ENCODE assay signal across 10 cellular contexts in genomic region chr10:7492660-7493046, GRCh38.
DNase-seq lines count a peak whose midpoint lies in the region; ATAC-seq lines count a peak whose summit lies in the region.
"Had no signal": no experiment of that assay in that cellular context is flagged by ENCODE, and none has a peak within 500 bp of the region (broad histone marks: within the 10 kb centered on the region; RNA-seq: fewer than 3 reads in every experiment).

No MANE protein-coding gene starts in this region.

- H3K9me3 Mint-ChIP-seq in activated CD8-positive, alpha-beta memory T cell treated with anti-CD3 and anti-CD28 coated beads, Interleukin-2, amount 10 ng/mL, durations not matched to agents 7 days and 5 days (ENCODE audit: low read depth) = no peaks in the 10 kb centered on the region
- no peaks in the 10 kb centered on the region for H3K9me3 Mint-ChIP-seq in stimulated activated effector memory CD8-positive, alpha-beta T cell treated with anti-CD3 and anti-CD28 coated beads, Interleukin-12 subunit alpha, Interleukin-12 subunit beta, amount 100 ng/mL, for 72 hours

- H3K27ac Mint-ChIP-seq in activated CD8-positive, alpha-beta memory T cell treated with anti-CD3 and anti-CD28 coated beads, Interleukin-2, amount 10 ng/mL, durations not matched to agents 7 days and 5 days = peak overlapping the region; percentile 93
- H3K27ac Mint-ChIP-seq in stimulated activated effector memory CD8-positive, alpha-beta T cell treated with anti-CD3 and anti-CD28 coated beads, Interleukin-12 subunit alpha, Interleukin-12 subunit beta, amount 100 ng/mL, for 72 hours = peak overlapping the region; percentile 67

- peaks cover 22% of the 10 kb centered on the region for H3K36me3 Mint-ChIP-seq in activated CD8-positive, alpha-beta memory T cell treated with anti-CD3 and anti-CD28 coated beads, Interleukin-2, amount 10 ng/mL, durations not matched to agents 7 days and 5 days
- no peaks in the 10 kb centered on the region for H3K36me3 Mint-ChIP-seq in stimulated activated effector memory CD8-positive, alpha-beta T cell treated with anti-CD3 and anti-CD28 coated beads, Interleukin-12 subunit alpha, Interleukin-12 subunit beta, amount 100 ng/mL, for 72 hours

- ATAC-seq in activated CD8-positive, alpha-beta memory T cell treated with anti-CD3 and anti-CD28 coated beads, Interleukin-2, amount 10 ng/mL, durations not matched to agents 7 days and 5 days = peak; percentile 60
- ATAC-seq in GM21737 (IDR thresholded peaks at IDR 0.05; ENCODE audit: unreplicated experiment) = peak; percentile 31
- ATAC-seq in stimulated activated effector memory CD8-positive, alpha-beta T cell treated with anti-CD3 and anti-CD28 coated beads, Interleukin-12 subunit alpha, Interleukin-12 subunit beta, amount 100 ng/mL, for 72 hours = peak; percentile 79
- no peak for ATAC-seq in GM19324 (IDR thresholded peaks at IDR 0.05; ENCODE audit: low FRiP score, unreplicated experiment)

- H3K27me3 Mint-ChIP-seq in activated CD8-positive, alpha-beta memory T cell treated with anti-CD3 and anti-CD28 coated beads, Interleukin-2, amount 10 ng/mL, durations not matched to agents 7 days and 5 days = no peaks in the 10 kb centered on the region

- peak overlapping the region; percentile 28 for H3K4me3 Mint-ChIP-seq in activated CD8-positive, alpha-beta memory T cell treated with anti-CD3 and anti-CD28 coated beads, Interleukin-2, amount 10 ng/mL, durations not matched to agents 7 days and 5 days
- H3K4me3 Mint-ChIP-seq in stimulated activated effector memory CD8-positive, alpha-beta T cell treated with anti-CD3 and anti-CD28 coated beads, Interleukin-12 subunit alpha, Interleukin-12 subunit beta, amount 100 ng/mL, for 72 hours = peak overlapping the region; percentile 41

- peaks cover 79% of the 10 kb centered on the region for H3K4me1 Mint-ChIP-seq in activated CD8-positive, alpha-beta memory T cell treated with anti-CD3 and anti-CD28 coated beads, Interleukin-2, amount 10 ng/mL, durations not matched to agents 7 days and 5 days
- H3K4me1 Mint-ChIP-seq in stimulated activated effector memory CD8-positive, alpha-beta T cell treated with anti-CD3 and anti-CD28 coated beads, Interleukin-12 subunit alpha, Interleukin-12 subunit beta, amount 100 ng/mL, for 72 hours = peaks cover 45% of the 10 kb centered on the region

- DNase-seq in activated CD8-positive, alpha-beta memory T cell treated with anti-CD3 and anti-CD28 coated beads, Interleukin-2, amount 10 ng/mL, durations not matched to agents 7 days and 5 days = no peak
- no peak for DNase-seq in activated CD8-positive, alpha-beta memory T cell treated with anti-CD3 and anti-CD28 coated beads for 24 hours
- DNase-seq in HT1080 (ENCODE audit: low read depth) = peak; percentile 51
- DNase-seq in stimulated activated effector memory CD8-positive, alpha-beta T cell treated with anti-CD3 and anti-CD28 coated beads, Interleukin-12 subunit alpha, Interleukin-12 subunit beta, amount 100 ng/mL, for 72 hours (ENCODE audit: low spot score in 2 of 2) = no peak
- no peak for DNase-seq in HuH-7.5 (ENCODE audit: low spot score)
- DNase-seq in A172 (ENCODE audit: low spot score) = no peak
- DNase-seq: MG63, small intestine had no signal

- CTCF ChIA-PET in activated CD8-positive, alpha-beta memory T cell treated with anti-CD3 and anti-CD28 coated beads, Interleukin-2, amount 10 ng/mL, durations not matched to agents 7 days and 5 days (lab: Charles Lee) = interaction anchor here (0.9 to 2.7 kb wide), 8 partner anchors 8 to 82 kb away, joined by 3 to 15 read pairs (median 8); partner anchors contain the start of gene SFMBT2
